8 cellular contexts compared by ENCODE assay signal in genomic region chr1:51517361-51518032, GRCh38. TPM values are rescaled to one million over a fixed set of nuclear protein-coding genes. Genes with fewer than 3 reads are reported as not detected.
DNase-seq lines count a peak whose midpoint lies in the region; ATAC-seq and TF ChIP-seq lines count a peak whose summit lies in the region.

No MANE protein-coding gene starts in this region.

- peaks cover 52% of the 10 kb centered on the region for H3K4me1 Mint-ChIP-seq in T-helper 1 cell treated with Interleukin-12 subunit alpha and Interleukin-12 subunit beta and Interleukin-4 antibody, amounts not matched to agents 30 μg/mL and 1 μg/mL, for 36 hours (ENCODE audit: low read depth)

- no peak for DNase-seq in T-helper 1 cell
- peak in 1 of 2 experiments; percentile 48 for DNase-seq in SJSA1 (ENCODE audit: low read depth in 1 of 2, low spot score in 2 of 2)
- peak; percentile 37 to 63 for DNase-seq in erythroblast (lab: John Stamatoyannopoulos, UW)
- no peak for DNase-seq in ovary
- no peak for DNase-seq in NCI-H524 (lab: John Stamatoyannopoulos, UW)

- H3K4me3 ChIP-seq in SJSA1 (peak overlapping the region; percentile 96), ovary (peak overlapping the region; percentile 58)

- WGBS in ovary, 3 donors, result 1 to 2% (median 2%) methylated on average over 7 of the region's 7 CpGs

- H3K27ac Mint-ChIP-seq in T-helper 1 cell treated with Interleukin-12 subunit alpha and Interleukin-12 subunit beta and Interleukin-4 antibody, amounts not matched to agents 30 μg/mL and 1 μg/mL, for 36 hours, result peak overlapping the region; percentile 90

- TF ChIP-seq CTCF in ovary (IDR thresholded peaks at IDR 0.05), result no peak

- peaks cover 41% of the 10 kb centered on the region for H3K4me1 ChIP-seq in SJSA1 (replicated peaks)
- H3K4me1 ChIP-seq in ovary (ENCODE audit: insufficient read depth), result peaks cover 3% of the 10 kb centered on the region

- peak overlapping the region; percentile 92 for H3K4me3 Mint-ChIP-seq in T-helper 1 cell treated with Interleukin-12 subunit alpha and Interleukin-12 subunit beta and Interleukin-4 antibody, amounts not matched to agents 30 μg/mL and 1 μg/mL, for 36 hours

- no peaks in the 10 kb centered on the region for H3K27me3 ChIP-seq in SJSA1 (replicated peaks)
- H3K27me3 ChIP-seq in ovary, result no peaks in the 10 kb centered on the region

- H3K9me3 ChIP-seq in SJSA1 (replicated peaks) (no peaks in the 10 kb centered on the region), ovary (no peaks in the 10 kb centered on the region)

- no peak for TF ChIP-seq EP300 in ovary (IDR thresholded peaks at IDR 0.05)

- no peaks in the 10 kb centered on the region for H3K27me3 Mint-ChIP-seq in T-helper 1 cell treated with Interleukin-12 subunit alpha and Interleukin-12 subunit beta and Interleukin-4 antibody, amounts not matched to agents 30 μg/mL and 1 μg/mL, for 36 hours (ENCODE audit: low read depth)

- intact Hi-C loops in ovary (cut with DNase I), result loop anchor here in 1 of 4 donors (5.0 kb wide), 1 partner anchor 170 kb away; no protein-coding TSS in a partner anchor

- peaks cover 9% of the 10 kb centered on the region; the same call in 1 of the 2 replicates for H3K36me3 ChIP-seq in SJSA1
- H3K36me3 ChIP-seq in ovary, result no peaks in the 10 kb centered on the region

- no peak overlapping the region for H3K27ac ChIP-seq in SJSA1
- peak overlapping the region; percentile 90 to 92 for H3K27ac ChIP-seq in ovary

- no peak for ATAC-seq in HG03135 (IDR thresholded peaks at IDR 0.05; ENCODE audit: unreplicated experiment)
- ATAC-seq in GM18505 (IDR thresholded peaks at IDR 0.05; ENCODE audit: unreplicated experiment), result no peak

- TF ChIP-seq POLR2A in erythroblast (IDR thresholded peaks at IDR 0.05; ENCODE audit: low read length), result no peak
- TF ChIP-seq POLR2A in ovary (IDR thresholded peaks at IDR 0.05), result no peak
- no peak for TF ChIP-seq POLR2A in GM18505 (IDR thresholded peaks at IDR 0.05; ENCODE audit: borderline replicate concordance, extremely low read depth, insufficient read depth, insufficient read length)

- peaks cover 3% of the 10 kb centered on the region for H3K36me3 Mint-ChIP-seq in T-helper 1 cell treated with Interleukin-12 subunit alpha and Interleukin-12 subunit beta and Interleukin-4 antibody, amounts not matched to agents 30 μg/mL and 1 μg/mL, for 36 hours (ENCODE audit: low read depth)

- H3K9me3 Mint-ChIP-seq in T-helper 1 cell treated with Interleukin-12 subunit alpha and Interleukin-12 subunit beta and Interleukin-4 antibody, amounts not matched to agents 30 μg/mL and 1 μg/mL, for 36 hours, result no peaks in the 10 kb centered on the region

RNA-seq across cellular contexts. Expression of gene EPS15, which starts 1.6 kb away (rescaled TPM):
- 30.4 and 31.7 TPM in 2 replicates for total RNA-seq in SJSA1 (2014; rRNA removed; shearing (Covaris generic))
- 10 to 100 TPM; 52.3 to 84.0 (median 74.3) TPM for total RNA-seq in ovary
- polyA plus RNA-seq in ovary, result 10 to 100 TPM; 20.9 to 38.7 TPM

Comparison
In these comparisons a context has a peak if more than half of its experiments do, and no peak if none do; other contexts are left out.
1. DNase-seq: peak in erythroblast (2 of 2); none in T-helper 1 cell (0 of 5), ovary (0 of 5) and NCI-H524 (0 of 2).